Comparison of ENCODE assay signal across 8 cellular contexts in genomic region chr1:30718091-30718635, GRCh38. TPM values are rescaled to one million over a fixed set of nuclear protein-coding genes. Genes with fewer than 3 reads are reported as not detected.
A peak's percentile ranks its signal among the peaks of the same experiment; 100 is the strongest.
DNase-seq lines count a peak whose midpoint lies in the region; ATAC-seq, FAIRE-seq and TF ChIP-seq lines count a peak whose summit lies in the region.

No MANE protein-coding gene starts in this region.

- POLR2A ChIA-PET in T-cell (lab: Charles Lee): interaction anchor here (0.5 to 1.3 kb wide), 10 partner anchors 12 to 1921 kb away, joined by 3 to 18 read pairs (median 6); partner anchors contain the start of genes LAPTM5 (in 1 of the 2), SNRNP40 (in 1 of the 2) and ZCCHC17 (in 1 of the 2)

- DNase-seq in GM12891 (ENCODE audit: insufficient read length, low spot score) (peak; percentile 91), NCI-H146 treated with DMSO at 0.1 percent for 48 hours (lab: John Stamatoyannopoulos, UW; ENCODE audit: unreplicated experiment) (peak; percentile 95), T-cell (peak; percentile 98 to 100 (median 99)), amniotic epithelial cell (ENCODE audit: low read depth) (peak; percentile 94), left cardiac atrium (peak; percentile 100), psoas muscle (peak; percentile 99), ureter (ENCODE audit: low spot score) (peak; percentile 99)

- FAIRE-seq in GM12891 (lab: Jason Lieb, UNC): peak; percentile 96

- H3K4me1 Mint-ChIP-seq in T-cell: peaks cover 18 to 43% (median 40%) of the 10 kb centered on the region in 3 donors

- no peaks in the 10 kb centered on the region for H3K36me3 Mint-ChIP-seq in T-cell

- 0 to 1% (median 1%) methylated on average over 29 to 49 of the region's 50 CpGs for WGBS in psoas muscle, 3 donors

- peak overlapping the region; percentile 91 to 96 for H3K27ac Mint-ChIP-seq in T-cell

- TF ChIP-seq POLR2A in GM12891 (IDR thresholded peaks at IDR 0.05; ENCODE audit: low read depth, low read length): no peak

- H3K27me3 Mint-ChIP-seq in T-cell: no peaks in the 10 kb centered on the region

- ATAC-seq in HG02870 (IDR thresholded peaks at IDR 0.05; ENCODE audit: unreplicated experiment) (peak; percentile 79), T-cell (replicated peaks in 1 of 4) (peak; percentile 84 to 85 (median 85)), left cardiac atrium (peak; percentile 89 to 90), psoas muscle (peak; percentile 84 to 86 (median 86))

- no peak for TF ChIP-seq CTCF in psoas muscle (IDR thresholded peaks at IDR 0.05)

- H3K27me3 ChIP-seq in psoas muscle (ENCODE audit: insufficient read depth in 3 of 3, low read length in 2 of 3): no peaks in the 10 kb centered on the region

- H3K4me3 Mint-ChIP-seq in T-cell: peak overlapping the region; percentile 74 to 89 (median 89)

- H3K9me3 Mint-ChIP-seq in T-cell: peaks cover 0 to 4% (median 0%) of the 10 kb centered on the region in 3 donors

- CTCF ChIA-PET in T-cell (lab: Charles Lee): interaction anchor here (0.6 to 5.4 kb wide), 17 partner anchors 8 to 214 kb away, joined by 3 to 114 read pairs (median 5); partner anchors contain the start of gene LAPTM5 (in 1 of the 2)

- peaks cover 3% of the 10 kb centered on the region for H3K4me1 ChIP-seq in psoas muscle

- H3K4me3 ChIP-seq in psoas muscle: peak overlapping the region; percentile 51

- no peaks in the 10 kb centered on the region for H3K36me3 ChIP-seq in psoas muscle (ENCODE audit: insufficient read depth in 1 of 2, low read depth in 1 of 2)

- H3K9me3 ChIP-seq in psoas muscle: peaks cover 8% of the 10 kb centered on the region

- intact Hi-C loops in left cardiac atrium (cut with DNase I) (loop anchor here (2.0 kb wide), 2 partner anchors 59 to 193 kb away; no protein-coding TSS in a partner anchor), psoas muscle (cut with DNase I) (no loop called here)

- H3K27ac ChIP-seq in psoas muscle: peak overlapping the region; percentile 72

TF ChIP-seq in GM12891, 5 proteins besides CTCF, POLR2A, EP300 and RAD21:
- TF ChIP-seq POU2F2 (IDR thresholded peaks at IDR 0.05; ENCODE audit: low read depth, low read length) (no peak), SPI1 (IDR thresholded peaks at IDR 0.05; ENCODE audit: low read depth, low read length) (no peak), POLR2AphosphoS5 (IDR thresholded peaks at IDR 0.05; ENCODE audit: low read depth, low read length) (no peak), PAX5 (IDR thresholded peaks at IDR 0.05; ENCODE audit: insufficient read depth, low read length, severe bottlenecking) (no peak), TAF1 (IDR thresholded peaks at IDR 0.05; ENCODE audit: low read depth, low read length) (no peak)

RNA-seq across cellular contexts. Expression of gene MATN1, which starts 5.2 kb away (rescaled TPM):
- polyA plus RNA-seq in GM12891 (2012; ENCODE audit: low read depth, missing spikeins): 0.65 TPM
- total RNA-seq in T-cell (1 to 10 TPM in 2 of 5 donors, under 1 TPM in 3; 0.20 to 5.5 (median 0.60) TPM), left cardiac atrium (not detected), psoas muscle (not detected), ureter (not detected)
- under 1 TPM; 0.03 to 0.07 (median 0.04) TPM for polyA plus RNA-seq in psoas muscle

RNA-seq across cellular contexts. Expression of gene LAPTM5, which starts 39.4 kb away (rescaled TPM):
- 479 TPM for polyA plus RNA-seq in GM12891 (2012; ENCODE audit: low read depth, missing spikeins)
- 100 to 1,000 TPM; 529 to 586 (median 559) TPM for total RNA-seq in T-cell
- total RNA-seq in left cardiac atrium: 10 to 100 TPM; 44.7 to 68.1 TPM
- total RNA-seq in psoas muscle: 10 to 100 TPM in 3 of 4 donors, 1 to 10 TPM in 1; 8.2 to 14.4 (median 13.7) TPM
- polyA plus RNA-seq in psoas muscle: 10 to 100 TPM in 1 of 3 donors, 1 to 10 TPM in 2; 3.0 to 14.5 (median 4.3) TPM
- 34.2 TPM for total RNA-seq in ureter

Comparison
In these comparisons a context has a peak if more than half of its experiments do, and no peak if none do; other contexts are left out.
1. Peak in every context shown above with its lines: DNase-seq, ATAC-seq, H3K4me3 ChIP-seq and H3K27ac ChIP-seq.
2. RNA of gene LAPTM5, which starts 39.4 kb away (total RNA-seq): 529 to 586 TPM in T-cell; 44.7 to 68.1 TPM in left cardiac atrium, 34.2 TPM in ureter (single experiment) and 8.2 to 14.4 TPM in psoas muscle; every median in the first group is over 4 times any median in the second.
3. intact Hi-C loops: an anchor here in left cardiac atrium (2.0 kb wide); none called in psoas muscle.